Comparison of ENCODE assay signal across 34 cellular contexts in genomic region chr6:1007159-1007558, GRCh38.
"Had no signal": no experiment of that assay in that cellular context is flagged by ENCODE, and none has a peak within 500 bp of the region (broad histone marks: within the 10 kb centered on the region; RNA-seq: fewer than 3 reads in every experiment).

No MANE protein-coding gene starts in this region.

- H3K27me3 ChIP-seq: MG63 had no signal

- H3K4me3 ChIP-seq: MG63 had no signal

- H3K36me3 ChIP-seq: MG63 had no signal

- H3K27ac ChIP-seq: KMS-11 had no signal

- H3K9me3 ChIP-seq: MG63 had no signal

- DNase-seq: Karpas-422, Kasumi-1, KG1, MG63, MM.1S, MV-4-11, NCI-H1048, NCI-H1092, NCI-H1092 treated with DMSO at 0.1 percent for 48 hours, NCI-H1105, NCI-H1105 treated with DMSO at 0.1 percent for 48 hours, NCI-H1417, NCI-H1417 treated with DMSO at 0.1 percent for 48 hours, NCI-H1436, NCI-H1436 treated with DMSO at 0.1 percent for 48 hours, NCI-H146, NCI-H1694, NCI-H1694 treated with DMSO at 0.1 percent for 48 hours, NCI-H187, NCI-H187 treated with DMSO at 0.1 percent for 48 hours, NCI-H1930, NCI-H2029, NCI-H2029 treated with DMSO at 0.1 percent for 48 hours, NCI-H2081, NCI-H2081 treated with DMSO at 0.1 percent for 48 hours, NCI-H2107, NCI-H2171, NCI-H2171 treated with DMSO at 0.1 percent for 48 hours, NCI-H2227 treated with DMSO at 0.1 percent for 48 hours, NCI-H226, NCI-H345, NCI-H446, NCI-H446 treated with DMSO at 0.1 percent for 48 hours had no signal
